ENCODE assay signal across 18 cellular contexts in genomic region chr1:39996396-39997004, GRCh38. TPM values are rescaled to one million over a fixed set of nuclear protein-coding genes. Genes with fewer than 3 reads are reported as not detected.
A peak's percentile ranks its signal among the peaks of the same experiment; 100 is the strongest.
DNase-seq lines count a peak whose midpoint lies in the region; ATAC-seq and TF ChIP-seq lines count a peak whose summit lies in the region.
"Had no signal": no experiment of that assay in that cellular context is flagged by ENCODE, and none has a peak within 500 bp of the region (broad histone marks: within the 10 kb centered on the region; RNA-seq: fewer than 3 reads in every experiment).

No MANE protein-coding gene starts in this region.

- H3K27ac Mint-ChIP-seq in progenitor cell of endocrine pancreas: peak overlapping the region; percentile 43
- H3K27ac Mint-ChIP-seq: activated naive CD8-positive, alpha-beta T cell; endodermal cell had no signal

- H3K9me3 ChIP-seq in Karpas-422 (ENCODE audit: low read length): no peaks in the 10 kb centered on the region
- H3K9me3 ChIP-seq: upper lobe of left lung had no signal

- TF ChIP-seq CTCF in choroid plexus epithelial cell (conservative IDR thresholded peaks at IDR 0.05; ENCODE audit: low read depth, low read length) (no peak), progenitor cell of endocrine pancreas (IDR thresholded peaks at IDR 0.05; ENCODE audit: unreplicated experiment) (no peak)

- H3K4me2 ChIP-seq in Karpas-422 (ENCODE audit: low read depth, low read length, poor library complexity, severe bottlenecking): peak overlapping the region; percentile 57

- H3K4me3 ChIP-seq in Karpas-422 (ENCODE audit: low read length): no peak overlapping the region
- H3K4me3 ChIP-seq in choroid plexus epithelial cell (ENCODE audit: low read depth, low read length): no peak overlapping the region
- H3K4me3 ChIP-seq: coronary artery, upper lobe of left lung had no signal

- H3K36me3 ChIP-seq in Karpas-422 (ENCODE audit: insufficient read depth, low read length): no peaks in the 10 kb centered on the region
- H3K36me3 ChIP-seq: upper lobe of left lung had no signal

- ATAC-seq in GM21723 (IDR thresholded peaks at IDR 0.05; ENCODE audit: unreplicated experiment): no peak
- ATAC-seq in HG02759 (IDR thresholded peaks at IDR 0.05; ENCODE audit: unreplicated experiment): no peak

- DNase-seq in GM03348 (ENCODE audit: low spot score) (peak; percentile 30), Karpas-422 (peak; percentile 40), choroid plexus epithelial cell (ENCODE audit: low read depth) (peak; percentile 20), progenitor cell of endocrine pancreas (ENCODE audit: low spot score, unreplicated experiment) (no peak), OCI-M1 (lab: John Stamatoyannopoulos, UW) (no peak)
- DNase-seq in activated T-cell treated with anti-CD3 and anti-CD28 coated beads, Interleukin-2, amount 50 U/mL, for 48 hours: no peak
- DNase-seq: activated CD4-positive, CD25-positive, alpha-beta regulatory T cell treated with anti-CD3 and anti-CD28 coated beads, Interleukin-2, amount 50 U/mL, for 72 hours; NCI-H1417; NCI-H2107; NCI-H524 treated with DMSO at 0.1 percent for 48 hours; stimulated activated CD4-positive, alpha-beta T cell treated with anti-CD3 and anti-CD28 coated beads, Interleukin-4, amount 100 ng/mL, for 4 hours; upper lobe of left lung had no signal

- no peaks in the 10 kb centered on the region for H3K27me3 Mint-ChIP-seq in progenitor cell of endocrine pancreas
- H3K27me3 Mint-ChIP-seq: activated naive CD8-positive, alpha-beta T cell had no signal

- H4K20me1 ChIP-seq in Karpas-422 (ENCODE audit: insufficient read depth, low read depth, low read length): no peaks in the 10 kb centered on the region

- no peaks in the 10 kb centered on the region for H3K79me2 ChIP-seq in Karpas-422 (ENCODE audit: low read length)

- peaks cover 14% of the 10 kb centered on the region for H3K4me1 ChIP-seq in Karpas-422 (ENCODE audit: low read length)
- H3K4me1 ChIP-seq: upper lobe of left lung had no signal

- no peaks in the 10 kb centered on the region for H3K9me2 ChIP-seq in Karpas-422 (replicated peaks; ENCODE audit: insufficient read depth, low read length)

- H3K27me3 ChIP-seq in Karpas-422 (ENCODE audit: low read length): no peaks in the 10 kb centered on the region
- H3K27me3 ChIP-seq: upper lobe of left lung had no signal

- H3K9me3 Mint-ChIP-seq in progenitor cell of endocrine pancreas (ENCODE audit: low read depth): no peaks in the 10 kb centered on the region
- H3K9me3 Mint-ChIP-seq: neural crest cell had no signal

- H3K27ac ChIP-seq in Karpas-422 (ENCODE audit: low read length): no peak overlapping the region
- H3K27ac ChIP-seq: coronary artery, upper lobe of left lung had no signal

- no peak overlapping the region for H3K4me3 Mint-ChIP-seq in progenitor cell of endocrine pancreas (ENCODE audit: low read depth)
- H3K4me3 Mint-ChIP-seq: activated naive CD8-positive, alpha-beta T cell; endodermal cell; neural crest cell had no signal

- no peak overlapping the region for H3K9ac ChIP-seq in Karpas-422 (ENCODE audit: low read length)

- H3K4me1 Mint-ChIP-seq in progenitor cell of endocrine pancreas (ENCODE audit: low read depth): no peaks in the 10 kb centered on the region

- H3K36me3 Mint-ChIP-seq in progenitor cell of endocrine pancreas (ENCODE audit: insufficient read depth): no peaks in the 10 kb centered on the region
- H3K36me3 Mint-ChIP-seq: activated naive CD8-positive, alpha-beta T cell had no signal

- H2AFZ ChIP-seq in Karpas-422 (ENCODE audit: low read length): no peak overlapping the region

RNA-seq across cellular contexts. Expression of gene MFSD2A, which starts 41.6 kb away (rescaled TPM):
- total RNA-seq in Karpas-422 (2014; rRNA removed; shearing (Covaris generic); ENCODE audit: low replicate concordance): 11.6 and 20.8 TPM in 2 replicates
- total RNA-seq in progenitor cell of endocrine pancreas: 1.8 and 2.4 TPM in 2 replicates

RNA-seq across cellular contexts. Expression of gene CAP1, which starts 44.0 kb away (rescaled TPM):
- total RNA-seq in Karpas-422 (2014; rRNA removed; shearing (Covaris generic); ENCODE audit: low replicate concordance): 217 and 229 TPM in 2 replicates
- total RNA-seq in progenitor cell of endocrine pancreas: 154 and 179 TPM in 2 replicates

Comparison
In these comparisons a context has a peak if more than half of its experiments do, and no peak if none do; other contexts are left out.
1. DNase-seq: peak in GM03348 (single experiment), Karpas-422 (single experiment) and choroid plexus epithelial cell (single experiment); none in progenitor cell of endocrine pancreas (single experiment), OCI-M1 (single experiment) and activated T-cell treated with anti-CD3 and anti-CD28 coated beads, Interleukin-2, amount 50 U/mL, for 48 hours (0 of 2).